In genomic region chr11:128716231-128716630, GRCh38 we compare ENCODE assay signal across 8 cellular contexts. TPM values are rescaled to one million over a fixed set of nuclear protein-coding genes. Genes with fewer than 3 reads are reported as not detected.
DNase-seq lines count a peak whose midpoint lies in the region; ATAC-seq, FAIRE-seq and TF ChIP-seq lines count a peak whose summit lies in the region.

No MANE protein-coding gene starts in this region.

- no peak for TF ChIP-seq POLR2A in sigmoid colon (IDR thresholded peaks at IDR 0.05)

- peaks cover 0 to 47% (median 41%) of the 10 kb centered on the region in 4 donors for H3K4me1 ChIP-seq in sigmoid colon
- H3K4me1 ChIP-seq in Karpas-422 (ENCODE audit: low read length) = peaks cover 36% of the 10 kb centered on the region

- peaks cover 72% of the 10 kb centered on the region for H3K36me3 Mint-ChIP-seq in endothelial cell (ENCODE audit: low read depth, unreplicated experiment)

- H3K27me3 Mint-ChIP-seq in endothelial cell (ENCODE audit: unreplicated experiment) = peaks cover 19% of the 10 kb centered on the region

- no peaks in the 10 kb centered on the region for H4K20me1 ChIP-seq in Karpas-422 (ENCODE audit: insufficient read depth, low read depth, low read length)

- no peak overlapping the region for H3K4me2 ChIP-seq in Karpas-422 (ENCODE audit: low read depth, low read length, poor library complexity, severe bottlenecking)

- peak overlapping the region; percentile 71 for H3K4me3 Mint-ChIP-seq in endothelial cell (ENCODE audit: unreplicated experiment)

- H3K4me1 Mint-ChIP-seq in endothelial cell (ENCODE audit: unreplicated experiment) = peaks cover 94% of the 10 kb centered on the region

- H3K79me2 ChIP-seq in Karpas-422 (ENCODE audit: low read length) = no peaks in the 10 kb centered on the region

- ATAC-seq in GM18502 (IDR thresholded peaks at IDR 0.05; ENCODE audit: poor library complexity, unreplicated experiment) = no peak

- FAIRE-seq in HTR-8/SVneo (lab: Jason Lieb, UNC) = no peak

- no peaks in the 10 kb centered on the region for H3K27me3 ChIP-seq in sigmoid colon
- no peaks in the 10 kb centered on the region for H3K27me3 ChIP-seq in Karpas-422 (ENCODE audit: low read length)

- H3K9me3 Mint-ChIP-seq in endothelial cell (ENCODE audit: unreplicated experiment) = no peaks in the 10 kb centered on the region

- intact Hi-C loops in sigmoid colon (cut with DNase I) = no loop called here

- H3K9me3 ChIP-seq in sigmoid colon (no peaks in the 10 kb centered on the region), Karpas-422 (ENCODE audit: low read length) (no peaks in the 10 kb centered on the region)

- H3K4me3 ChIP-seq in GM12875 (ENCODE audit: low read depth, low read length) (peak overlapping the region; percentile 1), sigmoid colon (peak overlapping the region in 2 of 4 donors; percentile 2 to 23), Karpas-422 (ENCODE audit: low read length) (no peak overlapping the region)

- H3K27ac Mint-ChIP-seq in endothelial cell (ENCODE audit: unreplicated experiment) = peak overlapping the region; percentile 98

- H3K36me3 ChIP-seq in sigmoid colon (no peaks in the 10 kb centered on the region), Karpas-422 (ENCODE audit: insufficient read depth, low read length) (no peaks in the 10 kb centered on the region)

- WGBS in sigmoid colon, 2 donors = 13 to 40% methylated on average over 3 of the region's 3 CpGs

- H3K9ac ChIP-seq in Karpas-422 (ENCODE audit: low read length) = no peak overlapping the region

- H3K27ac ChIP-seq in sigmoid colon = peak overlapping the region; percentile 62 to 77 (median 74)
- no peak overlapping the region for H3K27ac ChIP-seq in Karpas-422 (ENCODE audit: low read length)

- TF ChIP-seq EP300 in sigmoid colon (IDR thresholded peaks at IDR 0.05) = no peak

- H3K9me2 ChIP-seq in Karpas-422 (replicated peaks; ENCODE audit: insufficient read depth, low read length) = no peaks in the 10 kb centered on the region

- TF ChIP-seq CTCF in GM12875 (IDR thresholded peaks at IDR 0.05; ENCODE audit: borderline replicate concordance, insufficient read depth, low read depth, low read length) (no peak), endothelial cell (IDR thresholded peaks at IDR 0.05; ENCODE audit: unreplicated experiment) (no peak), sigmoid colon (IDR thresholded peaks at IDR 0.05) (no peak)

- DNase-seq in OCI-M1 (lab: John Stamatoyannopoulos, UW) (peak; percentile 23), endothelial cell (ENCODE audit: low spot score) (no peak), sigmoid colon (no peak), Karpas-422 (no peak), HTR-8/SVneo (ENCODE audit: insufficient read length, low spot score) (no peak)
- no peak for DNase-seq in activated CD4-positive, CD25-positive, alpha-beta regulatory T cell treated with anti-CD3 and anti-CD28 coated beads, Interleukin-2, amount 50 U/mL, for 72 hours

- H2AFZ ChIP-seq in Karpas-422 (ENCODE audit: low read length) = no peak overlapping the region

RNA-seq across cellular contexts. Expression of gene FLI1, which starts 22.4 kb away (rescaled TPM):
- total RNA-seq in endothelial cell (ENCODE audit: unreplicated experiment) (271 TPM), sigmoid colon (10 to 100 TPM in 3 of 4 donors, 1 to 10 TPM in 1; 8.8 to 18.0 (median 15.0) TPM)
- polyA plus RNA-seq in sigmoid colon = 10 to 100 TPM in 1 of 3 donors, 1 to 10 TPM in 2; 1.8 to 16.6 (median 4.2) TPM
- 2.6 and 9.4 TPM in 2 replicates for total RNA-seq in Karpas-422 (2014; rRNA removed; shearing (Covaris generic); ENCODE audit: low replicate concordance)

Comparison
In these comparisons a context has a peak if more than half of its experiments do, and no peak if none do; other contexts are left out.
1. RNA of gene FLI1, which starts 22.4 kb away (total RNA-seq): 271 TPM in endothelial cell (single experiment); 8.8 to 18.0 TPM in sigmoid colon and 2.6 to 9.4 TPM in Karpas-422; every median in the first group is over 10 times any median in the second.